Comparison of ENCODE assay signal across 1 cellular context in the genomic region with DNA sequence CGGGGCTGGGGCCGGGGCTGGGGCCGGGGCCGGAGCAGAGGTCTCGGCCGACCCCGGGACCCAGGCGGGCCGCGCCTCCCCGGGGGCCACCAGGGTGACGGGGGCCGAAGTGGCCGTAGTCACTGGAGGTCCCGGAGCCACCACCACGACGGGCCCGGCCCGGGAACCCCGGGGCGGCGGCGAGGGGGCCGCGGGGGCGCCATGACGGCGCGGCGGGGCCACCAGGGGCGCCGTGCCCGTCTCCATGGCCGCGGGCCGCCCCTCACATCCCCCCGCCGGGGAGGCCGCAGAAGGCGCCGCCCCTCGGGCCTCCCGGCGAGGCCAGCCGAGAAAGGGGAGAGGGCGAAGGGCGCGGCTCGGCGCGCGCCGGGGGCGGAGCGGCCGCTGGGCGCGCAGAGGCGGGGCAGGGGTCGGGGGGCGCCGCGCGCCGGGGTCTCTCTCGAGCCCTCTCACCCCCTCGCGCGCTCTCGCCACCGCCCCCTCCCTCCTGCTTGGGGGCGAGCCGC.
TF ChIP-seq lines count a peak whose summit lies in the region.

No MANE protein-coding gene starts in this region.

TF ChIP-seq in H1, 55 proteins besides CTCF, POLR2A, EP300 and RAD21:
- TF ChIP-seq MAFK (IDR thresholded peaks at IDR 0.05; ENCODE audit: low read depth, low read length) (no peak), PHF8 (conservative IDR thresholded peaks at IDR 0.05; ENCODE audit: low read depth, low read length) (peak; percentile 41; the same call in 1 of the 2 replicates), TBP (IDR thresholded peaks at IDR 0.05; ENCODE audit: low read depth, low read length) (no peak), HDAC2 (IDR thresholded peaks at IDR 0.05; ENCODE audit: borderline replicate concordance in 1 of 2, low read depth in 2 of 2, low read length in 2 of 2) (peak in 1 of 2 experiments; percentile 31; a peak in 1 of 4 replicates), SP1 (IDR thresholded peaks at IDR 0.05; ENCODE audit: low read depth, low read length) (no peak), CREB1 (IDR thresholded peaks at IDR 0.05) (no peak), GTF2F1 (IDR thresholded peaks at IDR 0.05; ENCODE audit: borderline replicate concordance, low read depth, low read length) (no peak), YY1 (IDR thresholded peaks at IDR 0.05; ENCODE audit: low read depth, low read length) (peak; percentile 60; the same call in 1 of the 2 replicates)
- TF ChIP-seq, protein P1, sequence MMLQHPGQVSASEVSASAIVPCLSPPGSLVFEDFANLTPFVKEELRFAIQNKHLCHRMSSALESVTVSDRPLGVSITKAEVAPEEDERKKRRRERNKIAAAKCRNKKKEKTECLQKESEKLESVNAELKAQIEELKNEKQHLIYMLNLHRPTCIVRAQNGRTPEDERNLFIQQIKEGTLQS (IDR thresholded peaks at IDR 0.05; ENCODE audit: insufficient read depth, low read depth, low read length) = no peak
